8 cellular contexts compared by ENCODE assay signal in genomic region chr1:8314346-8315280, GRCh38. TPM values are rescaled to one million over a fixed set of nuclear protein-coding genes. Genes with fewer than 3 reads are reported as not detected.
DNase-seq lines count a peak whose midpoint lies in the region; ATAC-seq and TF ChIP-seq lines count a peak whose summit lies in the region.

No MANE protein-coding gene starts in this region.

- H3K27ac ChIP-seq in brain microvascular endothelial cell (no peak overlapping the region), iPS DF 6.9 (ENCODE audit: low read length) (no peak overlapping the region)

- CTCF ChIA-PET in T-cell (lab: Charles Lee) = interaction anchor here (0.5 to 3.1 kb wide), 10 partner anchors 149 to 341 kb away, joined by 3 to 23 read pairs (median 3); no protein-coding TSS in a partner anchor

- H3K9me3 Mint-ChIP-seq in T-cell = no peaks in the 10 kb centered on the region

- peaks cover 7% of the 10 kb centered on the region for H3K4me1 ChIP-seq in iPS DF 6.9 (ENCODE audit: control insufficient read depth, insufficient read depth, low read length)

- H3K36me3 Mint-ChIP-seq in T-cell = no peaks in the 10 kb centered on the region

- no peaks in the 10 kb centered on the region for H3K36me3 ChIP-seq in GM06990 (ENCODE audit: control insufficient read depth, insufficient read depth, low read length)
- no peaks in the 10 kb centered on the region for H3K36me3 ChIP-seq in brain microvascular endothelial cell (replicated peaks)
- no peaks in the 10 kb centered on the region for H3K36me3 ChIP-seq in iPS DF 6.9 (ENCODE audit: control insufficient read depth, insufficient read depth, low read length)

- peak; percentile 79 for TF ChIP-seq CTCF in GM06990 (IDR thresholded peaks at IDR 0.05; ENCODE audit: insufficient read depth, low read length, poor library complexity, severe bottlenecking)
- TF ChIP-seq CTCF in NB4 (IDR thresholded peaks at IDR 0.05; ENCODE audit: low read depth, low read length) = peak; percentile 64
- TF ChIP-seq CTCF in brain microvascular endothelial cell (IDR thresholded peaks at IDR 0.05; ENCODE audit: low read depth, low read length, missing control alignments) = peak; percentile 98

- in situ Hi-C loops in brain microvascular endothelial cell (cut with HindIII; ENCODE audit: low pct_ligation_motif_present, low sequenced_read_pairs) = loop anchor here (25.0 kb wide), 2 partner anchors 202 to 302 kb away; no protein-coding TSS in a partner anchor

- no peak for TF ChIP-seq POLR2A in NB4 (IDR thresholded peaks at IDR 0.05; ENCODE audit: extremely low read depth, insufficient read length)

- H3K9me3 ChIP-seq in iPS DF 6.9 (ENCODE audit: control insufficient read depth, insufficient read depth, low read length) = no peaks in the 10 kb centered on the region

- POLR2A ChIA-PET in T-cell (lab: Charles Lee) = interaction anchor here in 1 of 2 donors (0.6 kb wide), 1 partner anchor 289 kb away, joined by 3 read pairs; no protein-coding TSS in a partner anchor

- peaks cover 11 to 22% (median 15%) of the 10 kb centered on the region in 3 donors for H3K4me1 Mint-ChIP-seq in T-cell

- peaks cover 2% of the 10 kb centered on the region for H3K27me3 ChIP-seq in GM06990 (replicated peaks; ENCODE audit: control insufficient read depth, insufficient read depth, low read length)
- H3K27me3 ChIP-seq in brain microvascular endothelial cell (replicated peaks) = no peaks in the 10 kb centered on the region
- H3K27me3 ChIP-seq in iPS DF 6.9 (ENCODE audit: control insufficient read depth, insufficient read depth, low read length) = no peaks in the 10 kb centered on the region; the same call in 1 of the 2 replicates

- no CpG with 5 or more reads among the region's 21 CpGs for WGBS in iPS DF 6.9 (ENCODE audit: insufficient coverage, insufficient read length)

- no peak overlapping the region for H3K27ac Mint-ChIP-seq in T-cell

- H3K4me3 ChIP-seq in GM06990 (replicated peaks; ENCODE audit: low read depth, low read length) = no peak overlapping the region
- H3K4me3 ChIP-seq in NB4 (ENCODE audit: low read depth, low read length) = no peak overlapping the region
- no peak overlapping the region for H3K4me3 ChIP-seq in brain microvascular endothelial cell (ENCODE audit: low read depth, low read length)
- H3K4me3 ChIP-seq in iPS DF 6.9 (ENCODE audit: low read length) = no peak overlapping the region

- DNase-seq in GM06990 (ENCODE audit: extremely low read depth, insufficient read length) (no peak), NB4 (ENCODE audit: low read depth) (peak; percentile 46), T-cell (peak in 26 of 34 experiments; percentile 14 to 62 (median 32)), brain microvascular endothelial cell (peak; percentile 77), iPS DF 6.9 (ENCODE audit: low read depth, low spot score) (peak; percentile 76), smooth muscle cell of the brain vasculature (ENCODE audit: low read depth, low spot score) (peak; percentile 44), cortex of kidney (lab: John Stamatoyannopoulos, UW) (no peak)

- ATAC-seq in T-cell (replicated peaks in 1 of 4) = peak in 2 of 4 experiments; percentile 32 to 37
- no peak for ATAC-seq in HG03457 (IDR thresholded peaks at IDR 0.05; ENCODE audit: unreplicated experiment)

- H3K27me3 Mint-ChIP-seq in T-cell = peaks cover 33 to 36% of the 10 kb centered on the region in 2 donors

- no peak overlapping the region for H3K4me3 Mint-ChIP-seq in T-cell

RNA-seq across cellular contexts. Expression of gene SLC45A1, which starts 3.3 kb away (rescaled TPM):
- total RNA-seq in T-cell = 1 to 10 TPM in 3 of 5 donors, under 1 TPM in 2; 0.58 to 1.4 (median 1.2) TPM

Comparison
In these comparisons a context has a peak if more than half of its experiments do, and no peak if none do; other contexts are left out.
1. DNase-seq: peak in NB4 (single experiment), T-cell (26 of 34), brain microvascular endothelial cell (single experiment), iPS DF 6.9 (single experiment) and smooth muscle cell of the brain vasculature (single experiment); none in GM06990 (single experiment) and cortex of kidney (single experiment).
2. Peak in every context shown above with its lines, with median percentiles within 50 percentile points of each other: CTCF ChIP-seq.